In genomic region chr2:159736048-159736447, GRCh38 we compare ENCODE assay signal across 20 cellular contexts. TPM values are rescaled to one million over a fixed set of nuclear protein-coding genes. Genes with fewer than 3 reads are reported as not detected.
DNase-seq lines count a peak whose midpoint lies in the region; ATAC-seq and TF ChIP-seq lines count a peak whose summit lies in the region.
"Had no signal": no experiment of that assay in that cellular context is flagged by ENCODE, and none has a peak within 500 bp of the region (broad histone marks: within the 10 kb centered on the region; RNA-seq: fewer than 3 reads in every experiment).

No MANE protein-coding gene starts in this region.

- intact Hi-C loops in activated CD8-positive, alpha-beta T cell treated with anti-CD3 and anti-CD28 coated beads for 36 hours (cut with micrococcal nuclease) = no loop called here

- POLR2A ChIA-PET in activated CD8-positive, alpha-beta T cell treated with anti-CD3 and anti-CD28 coated beads for 36 hours (lab: Charles Lee) = no interaction called here
- POLR2A ChIA-PET in activated CD8-positive, alpha-beta T cell treated with anti-CD3 and anti-CD28 coated beads, Interleukin-2, amount 10 ng/mL, durations not matched to agents 7 days and 5 days (lab: Charles Lee) = interaction anchor here (2.3 kb wide), 1 partner anchor 23 kb away, joined by 9 read pairs; the partner anchor contains the start of gene MARCHF7

- ATAC-seq in activated CD8-positive, alpha-beta T cell treated with anti-CD3 and anti-CD28 coated beads for 36 hours = no peak
- ATAC-seq in activated CD8-positive, alpha-beta T cell treated with anti-CD3 and anti-CD28 coated beads, Interleukin-2, amount 10 ng/mL, durations not matched to agents 7 days and 5 days = no peak
- ATAC-seq: HCT116, left ventricle myocardium superior had no signal

- H3K4me3 Mint-ChIP-seq in activated CD8-positive, alpha-beta T cell treated with anti-CD3 and anti-CD28 coated beads for 36 hours = no peak overlapping the region
- no peak overlapping the region for H3K4me3 Mint-ChIP-seq in activated CD8-positive, alpha-beta T cell treated with anti-CD3 and anti-CD28 coated beads, Interleukin-2, amount 10 ng/mL, durations not matched to agents 7 days and 5 days

- H3K36me3 Mint-ChIP-seq in activated CD8-positive, alpha-beta T cell treated with anti-CD3 and anti-CD28 coated beads for 36 hours (ENCODE audit: low read depth) = peaks cover 56% of the 10 kb centered on the region
- peaks cover 60% of the 10 kb centered on the region for H3K36me3 Mint-ChIP-seq in activated CD8-positive, alpha-beta T cell treated with anti-CD3 and anti-CD28 coated beads, Interleukin-2, amount 10 ng/mL, durations not matched to agents 7 days and 5 days (ENCODE audit: low read depth)

- no peak for TF ChIP-seq CTCF in activated CD8-positive, alpha-beta T cell treated with anti-CD3 and anti-CD28 coated beads for 36 hours (IDR thresholded peaks at IDR 0.05)
- TF ChIP-seq CTCF in fibroblast of villous mesenchyme (IDR thresholded peaks at IDR 0.05; ENCODE audit: insufficient read depth, low read depth, low read length) = no peak

- H3K9me3 Mint-ChIP-seq in activated CD8-positive, alpha-beta T cell treated with anti-CD3 and anti-CD28 coated beads for 36 hours = no peaks in the 10 kb centered on the region
- no peaks in the 10 kb centered on the region for H3K9me3 Mint-ChIP-seq in activated CD8-positive, alpha-beta T cell treated with anti-CD3 and anti-CD28 coated beads, Interleukin-2, amount 10 ng/mL, durations not matched to agents 7 days and 5 days (ENCODE audit: insufficient read depth)

- peak overlapping the region; percentile 36 for H3K27ac Mint-ChIP-seq in activated CD8-positive, alpha-beta T cell treated with anti-CD3 and anti-CD28 coated beads for 36 hours
- no peak overlapping the region for H3K27ac Mint-ChIP-seq in activated CD8-positive, alpha-beta T cell treated with anti-CD3 and anti-CD28 coated beads, Interleukin-2, amount 10 ng/mL, durations not matched to agents 7 days and 5 days

- H3K4me3 ChIP-seq in fibroblast of villous mesenchyme (ENCODE audit: low read depth, low read length) = no peak overlapping the region
- H3K4me3 ChIP-seq: dorsolateral prefrontal cortex had no signal

- no peak for DNase-seq in activated CD8-positive, alpha-beta T cell treated with anti-CD3 and anti-CD28 coated beads for 36 hours
- no peak for DNase-seq in activated CD8-positive, alpha-beta T cell treated with anti-CD3 and anti-CD28 coated beads, Interleukin-2, amount 10 ng/mL, durations not matched to agents 7 days and 5 days
- DNase-seq in HS-5 (ENCODE audit: low read depth) (peak; percentile 32), astrocyte of the hippocampus (ENCODE audit: low read depth, low spot score) (peak; percentile 23), fibroblast of villous mesenchyme (ENCODE audit: low read depth) (peak; percentile 24), COR-L47 (lab: John Stamatoyannopoulos, UW) (no peak), MV-4-11 (lab: John Stamatoyannopoulos, UW) (no peak), NCI-H1048 (lab: John Stamatoyannopoulos, UW) (no peak)
- DNase-seq: activated T-cell treated with anti-CD3 and anti-CD28 coated beads for 4 hours; anterior cingulate cortex; dorsolateral prefrontal cortex; foreskin fibroblast; KG1; left ventricle myocardium superior; NCI-H1436 treated with DMSO at 0.1 percent for 48 hours; NCI-H446 treated with DMSO at 0.1 percent for 48 hours; SHP77 treated with DMSO at 0.1 percent for 48 hours; stimulated activated naive CD4-positive, alpha-beta T cell treated with Interleukin-2 at 50 U/mL for 16 hours; T-helper 2 cell had no signal

- peaks cover 36% of the 10 kb centered on the region for H3K4me1 Mint-ChIP-seq in activated CD8-positive, alpha-beta T cell treated with anti-CD3 and anti-CD28 coated beads for 36 hours (ENCODE audit: low read depth)
- peaks cover 14% of the 10 kb centered on the region for H3K4me1 Mint-ChIP-seq in activated CD8-positive, alpha-beta T cell treated with anti-CD3 and anti-CD28 coated beads, Interleukin-2, amount 10 ng/mL, durations not matched to agents 7 days and 5 days (ENCODE audit: low read depth)

- CTCF ChIA-PET in activated CD8-positive, alpha-beta T cell treated with anti-CD3 and anti-CD28 coated beads for 36 hours (lab: Charles Lee) = interaction anchor here (0.6 to 1.0 kb wide), 2 partner anchors 23 to 617 kb away, joined by 3 to 4 read pairs; no protein-coding TSS in a partner anchor
- CTCF ChIA-PET in activated CD8-positive, alpha-beta T cell treated with anti-CD3 and anti-CD28 coated beads, Interleukin-2, amount 10 ng/mL, durations not matched to agents 7 days and 5 days (lab: Charles Lee) = no interaction called here

- H3K27me3 Mint-ChIP-seq in activated CD8-positive, alpha-beta T cell treated with anti-CD3 and anti-CD28 coated beads for 36 hours = no peaks in the 10 kb centered on the region
- H3K27me3 Mint-ChIP-seq in activated CD8-positive, alpha-beta T cell treated with anti-CD3 and anti-CD28 coated beads, Interleukin-2, amount 10 ng/mL, durations not matched to agents 7 days and 5 days (ENCODE audit: low read depth) = no peaks in the 10 kb centered on the region

RNA-seq across cellular contexts. Expression of gene MARCHF7, which starts 23.7 kb away (rescaled TPM):
- 10 to 100 TPM; 79.2 to 80.3 TPM for total RNA-seq in activated CD8-positive, alpha-beta T cell treated with anti-CD3 and anti-CD28 coated beads for 36 hours
- 10 to 100 TPM; 75.3 to 75.6 TPM for total RNA-seq in activated CD8-positive, alpha-beta T cell treated with anti-CD3 and anti-CD28 coated beads, Interleukin-2, amount 10 ng/mL, durations not matched to agents 7 days and 5 days
- 80.5 and 158 TPM in 2 replicates for total RNA-seq in fibroblast of villous mesenchyme

Comparison
In these comparisons a context has a peak if more than half of its experiments do, and no peak if none do; other contexts are left out.
1. DNase-seq: peak in HS-5 (single experiment), astrocyte of the hippocampus (single experiment) and fibroblast of villous mesenchyme (single experiment); none in activated CD8-positive, alpha-beta T cell treated with anti-CD3 and anti-CD28 coated beads for 36 hours (single experiment), activated CD8-positive, alpha-beta T cell treated with anti-CD3 and anti-CD28 coated beads, Interleukin-2, amount 10 ng/mL, durations not matched to agents 7 days and 5 days (single experiment), COR-L47 (single experiment), MV-4-11 (single experiment) and NCI-H1048 (single experiment).